ENCODE assay signal across 8 cellular contexts in genomic region chr1:48236716-48237470, GRCh38. TPM values are rescaled to one million over a fixed set of nuclear protein-coding genes. Genes with fewer than 3 reads are reported as not detected.
A peak's percentile ranks its signal among the peaks of the same experiment; 100 is the strongest.
DNase-seq lines count a peak whose midpoint lies in the region; ATAC-seq, FAIRE-seq and TF ChIP-seq lines count a peak whose summit lies in the region.

No MANE protein-coding gene starts in this region.

- H3K27me3 Mint-ChIP-seq in brain (peaks cover 10% of the 10 kb centered on the region), type B pancreatic cell (peaks cover 8% of the 10 kb centered on the region)

- peak; percentile 70 to 80 for TF ChIP-seq CTCF in brain (conservative IDR thresholded peaks at IDR 0.05)
- peak; percentile 78 for TF ChIP-seq CTCF in type B pancreatic cell (conservative IDR thresholded peaks at IDR 0.05)

- DNase-seq in DMS 273 (lab: John Stamatoyannopoulos, UW; ENCODE audit: unreplicated experiment) (peak; percentile 56), DMS 273 treated with DMSO at 0.1 percent for 48 hours (lab: John Stamatoyannopoulos, UW) (no peak), NCI-H1694 (lab: John Stamatoyannopoulos, UW) (peak; percentile 10), type B pancreatic cell (ENCODE audit: extremely low spot score, unreplicated experiment) (no peak)
- no peak for DNase-seq in stimulated activated effector memory CD8-positive, alpha-beta T cell treated with anti-CD3 and anti-CD28 coated beads, Interleukin-12 subunit alpha, Interleukin-12 subunit beta, amount 100 ng/mL, for 72 hours (ENCODE audit: low spot score in 2 of 2)

- peak; percentile 63 for ATAC-seq in GM21576 (IDR thresholded peaks at IDR 0.05; ENCODE audit: unreplicated experiment)
- ATAC-seq in stimulated activated effector memory CD8-positive, alpha-beta T cell treated with anti-CD3 and anti-CD28 coated beads, Interleukin-12 subunit alpha, Interleukin-12 subunit beta, amount 100 ng/mL, for 72 hours = no peak

- H3K9me3 Mint-ChIP-seq in brain = no peaks in the 10 kb centered on the region
- no peaks in the 10 kb centered on the region for H3K9me3 Mint-ChIP-seq in type B pancreatic cell
- no peaks in the 10 kb centered on the region for H3K9me3 Mint-ChIP-seq in stimulated activated effector memory CD8-positive, alpha-beta T cell treated with anti-CD3 and anti-CD28 coated beads, Interleukin-12 subunit alpha, Interleukin-12 subunit beta, amount 100 ng/mL, for 72 hours

- peak; percentile 89 for FAIRE-seq in islet of Langerhans (lab: Jason Lieb, UNC)

- no peak overlapping the region for H3K27ac Mint-ChIP-seq in brain
- H3K27ac Mint-ChIP-seq in type B pancreatic cell = no peak overlapping the region
- no peak overlapping the region for H3K27ac Mint-ChIP-seq in stimulated activated effector memory CD8-positive, alpha-beta T cell treated with anti-CD3 and anti-CD28 coated beads, Interleukin-12 subunit alpha, Interleukin-12 subunit beta, amount 100 ng/mL, for 72 hours

- H3K4me1 Mint-ChIP-seq in brain (no peaks in the 10 kb centered on the region), type B pancreatic cell (ENCODE audit: unreplicated experiment) (no peaks in the 10 kb centered on the region)
- no peaks in the 10 kb centered on the region for H3K4me1 Mint-ChIP-seq in stimulated activated effector memory CD8-positive, alpha-beta T cell treated with anti-CD3 and anti-CD28 coated beads, Interleukin-12 subunit alpha, Interleukin-12 subunit beta, amount 100 ng/mL, for 72 hours

- H3K4me3 Mint-ChIP-seq in brain (no peak overlapping the region), type B pancreatic cell (no peak overlapping the region)
- H3K4me3 Mint-ChIP-seq in stimulated activated effector memory CD8-positive, alpha-beta T cell treated with anti-CD3 and anti-CD28 coated beads, Interleukin-12 subunit alpha, Interleukin-12 subunit beta, amount 100 ng/mL, for 72 hours = no peak overlapping the region

- H3K36me3 Mint-ChIP-seq in brain = no peaks in the 10 kb centered on the region
- H3K36me3 Mint-ChIP-seq in type B pancreatic cell = no peaks in the 10 kb centered on the region
- H3K36me3 Mint-ChIP-seq in stimulated activated effector memory CD8-positive, alpha-beta T cell treated with anti-CD3 and anti-CD28 coated beads, Interleukin-12 subunit alpha, Interleukin-12 subunit beta, amount 100 ng/mL, for 72 hours = no peaks in the 10 kb centered on the region

RNA-seq across cellular contexts. Expression of gene SLC5A9, which starts 14.4 kb away (rescaled TPM):
- polyA plus RNA-seq in brain (ENCODE audit: insufficient read depth, low read depth, low replicate concordance) = not detected
- 1.6 and 2.1 TPM in 2 replicates for total RNA-seq in type B pancreatic cell (ENCODE audit: low replicate concordance)

Comparison
In these comparisons a context has a peak if more than half of its experiments do, and no peak if none do; other contexts are left out.
1. DNase-seq: peak in DMS 273 (single experiment) and NCI-H1694 (single experiment); none in DMS 273 treated with DMSO at 0.1 percent for 48 hours (single experiment), type B pancreatic cell (single experiment) and stimulated activated effector memory CD8-positive, alpha-beta T cell treated with anti-CD3 and anti-CD28 coated beads, Interleukin-12 subunit alpha, Interleukin-12 subunit beta, amount 100 ng/mL, for 72 hours (0 of 2).